ENCODE assay signal across 1 cellular context in genomic region chr1:110963666-110964399, GRCh38.
TF ChIP-seq lines count a peak whose summit lies in the region.

Gene LRIF1, minus strand, starts transcription at chr1:110963922. Its CDS starts 234 bp downstream, at chr1:110963688.

TF ChIP-seq in HEK293, 187 proteins besides CTCF, POLR2A, EP300 and RAD21 (continued from another document and continues in another):
- TF ChIP-seq, protein P1, sequence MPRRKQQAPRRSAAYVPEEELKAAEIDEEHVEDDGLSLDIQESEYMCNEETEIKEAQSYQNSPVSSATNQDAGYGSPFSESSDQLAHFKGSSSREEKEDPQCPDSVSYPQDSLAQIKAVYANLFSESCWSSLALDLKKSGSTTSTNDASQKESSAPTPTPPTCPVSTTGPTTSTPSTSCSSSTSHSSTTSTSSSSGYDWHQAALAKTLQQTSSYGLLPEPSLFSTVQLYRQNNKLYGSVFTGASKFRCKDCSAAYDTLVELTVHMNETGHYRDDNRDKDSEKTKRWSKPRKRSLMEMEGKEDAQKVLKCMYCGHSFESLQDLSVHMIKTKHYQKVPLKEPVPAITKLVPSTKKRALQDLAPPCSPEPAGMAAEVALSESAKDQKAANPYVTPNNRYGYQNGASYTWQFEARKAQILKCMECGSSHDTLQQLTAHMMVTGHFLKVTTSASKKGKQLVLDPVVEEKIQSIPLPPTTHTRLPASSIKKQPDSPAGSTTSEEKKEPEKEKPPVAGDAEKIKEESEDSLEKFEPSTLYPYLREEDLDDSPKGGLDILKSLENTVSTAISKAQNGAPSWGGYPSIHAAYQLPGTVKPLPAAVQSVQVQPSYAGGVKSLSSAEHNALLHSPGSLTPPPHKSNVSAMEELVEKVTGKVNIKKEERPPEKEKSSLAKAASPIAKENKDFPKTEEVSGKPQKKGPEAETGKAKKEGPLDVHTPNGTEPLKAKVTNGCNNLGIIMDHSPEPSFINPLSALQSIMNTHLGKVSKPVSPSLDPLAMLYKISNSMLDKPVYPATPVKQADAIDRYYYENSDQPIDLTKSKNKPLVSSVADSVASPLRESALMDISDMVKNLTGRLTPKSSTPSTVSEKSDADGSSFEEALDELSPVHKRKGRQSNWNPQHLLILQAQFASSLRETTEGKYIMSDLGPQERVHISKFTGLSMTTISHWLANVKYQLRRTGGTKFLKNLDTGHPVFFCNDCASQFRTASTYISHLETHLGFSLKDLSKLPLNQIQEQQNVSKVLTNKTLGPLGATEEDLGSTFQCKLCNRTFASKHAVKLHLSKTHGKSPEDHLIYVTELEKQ (tag by site-specific recombination; IDR thresholded peaks at IDR 0.05; ENCODE audit: borderline replicate concordance), result no peak
- no peak for TF ChIP-seq ZNF558 (tag by site-specific recombination; IDR thresholded peaks at IDR 0.05)
- no peak for TF ChIP-seq MZF1 (tag by site-specific recombination; IDR thresholded peaks at IDR 0.05; ENCODE audit: borderline replicate concordance)
- no peak for TF ChIP-seq INSM2 (tag by site-specific recombination; IDR thresholded peaks at IDR 0.05)
- peak; percentile 41; the same call in 1 of the 2 replicates for TF ChIP-seq ZFP69B (tag by site-specific recombination; IDR thresholded peaks at IDR 0.05)
- no peak for TF ChIP-seq ZNF610 (tag by site-specific recombination; IDR thresholded peaks at IDR 0.05; ENCODE audit: borderline replicate concordance)
- peak; percentile 96 for TF ChIP-seq ZBTB21 (tag by site-specific recombination; IDR thresholded peaks at IDR 0.05)
- no peak for TF ChIP-seq ZNF585B (tag by site-specific recombination; IDR thresholded peaks at IDR 0.05)
- peak; percentile 46; the same call in 1 of the 2 replicates for TF ChIP-seq REST (tag by site-specific recombination; IDR thresholded peaks at IDR 0.05)
- no peak for TF ChIP-seq ZNF837 (tag by site-specific recombination; IDR thresholded peaks at IDR 0.05)
- no peak; the same call in 1 of the 2 replicates for TF ChIP-seq ZNF394 (tag by site-specific recombination; IDR thresholded peaks at IDR 0.05; ENCODE audit: borderline replicate concordance)
- no peak for TF ChIP-seq ZSCAN23 (tag by site-specific recombination; IDR thresholded peaks at IDR 0.05)
- TF ChIP-seq EGR2 (tag by site-specific recombination; IDR thresholded peaks at IDR 0.05; ENCODE audit: low read depth), result peak; percentile 65; the same call in 1 of the 2 replicates
- no peak for TF ChIP-seq ZNF571 (tag by site-specific recombination; IDR thresholded peaks at IDR 0.05)
- no peak for TF ChIP-seq ZNF140 (tag by site-specific recombination; IDR thresholded peaks at IDR 0.05)
- no peak for TF ChIP-seq ZNF626 (tag by site-specific recombination; IDR thresholded peaks at IDR 0.05)
- TF ChIP-seq ZNF48 (tag by site-specific recombination; IDR thresholded peaks at IDR 0.05), result no peak
- TF ChIP-seq ZNF600 (tag by site-specific recombination; IDR thresholded peaks at IDR 0.05), result peak; percentile 66
- TF ChIP-seq, protein P2, sequence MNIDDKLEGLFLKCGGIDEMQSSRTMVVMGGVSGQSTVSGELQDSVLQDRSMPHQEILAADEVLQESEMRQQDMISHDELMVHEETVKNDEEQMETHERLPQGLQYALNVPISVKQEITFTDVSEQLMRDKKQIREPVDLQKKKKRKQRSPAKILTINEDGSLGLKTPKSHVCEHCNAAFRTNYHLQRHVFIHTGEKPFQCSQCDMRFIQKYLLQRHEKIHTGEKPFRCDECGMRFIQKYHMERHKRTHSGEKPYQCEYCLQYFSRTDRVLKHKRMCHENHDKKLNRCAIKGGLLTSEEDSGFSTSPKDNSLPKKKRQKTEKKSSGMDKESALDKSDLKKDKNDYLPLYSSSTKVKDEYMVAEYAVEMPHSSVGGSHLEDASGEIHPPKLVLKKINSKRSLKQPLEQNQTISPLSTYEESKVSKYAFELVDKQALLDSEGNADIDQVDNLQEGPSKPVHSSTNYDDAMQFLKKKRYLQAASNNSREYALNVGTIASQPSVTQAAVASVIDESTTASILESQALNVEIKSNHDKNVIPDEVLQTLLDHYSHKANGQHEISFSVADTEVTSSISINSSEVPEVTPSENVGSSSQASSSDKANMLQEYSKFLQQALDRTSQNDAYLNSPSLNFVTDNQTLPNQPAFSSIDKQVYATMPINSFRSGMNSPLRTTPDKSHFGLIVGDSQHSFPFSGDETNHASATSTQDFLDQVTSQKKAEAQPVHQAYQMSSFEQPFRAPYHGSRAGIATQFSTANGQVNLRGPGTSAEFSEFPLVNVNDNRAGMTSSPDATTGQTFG (tag by site-specific recombination; IDR thresholded peaks at IDR 0.05; ENCODE audit: borderline replicate concordance), result no peak
- TF ChIP-seq HOXD13 (CRISPR knock-in tag; IDR thresholded peaks at IDR 0.05; ENCODE audit: borderline replicate concordance), result no peak
- TF ChIP-seq BCL11A (tag by site-specific recombination; IDR thresholded peaks at IDR 0.05; ENCODE audit: low read depth), result no peak
- TF ChIP-seq ZNF239 (tag by site-specific recombination; IDR thresholded peaks at IDR 0.05), result no peak
- peak; percentile 38 for TF ChIP-seq ZNF660 (tag by site-specific recombination; IDR thresholded peaks at IDR 0.05)
- TF ChIP-seq ZNF658 (tag by site-specific recombination; IDR thresholded peaks at IDR 0.05), result no peak
- TF ChIP-seq ZNF121 (tag by site-specific recombination; IDR thresholded peaks at IDR 0.05), result no peak
- TF ChIP-seq ZBTB48 (tag by site-specific recombination; IDR thresholded peaks at IDR 0.05), result no peak; the same call in none of the 2 replicates
- no peak for TF ChIP-seq MYNN (tag by site-specific recombination; IDR thresholded peaks at IDR 0.05; ENCODE audit: borderline replicate concordance)
- no peak for TF ChIP-seq ZNF596 (tag by site-specific recombination; IDR thresholded peaks at IDR 0.05)
- 0 out of 2 replicates have a peak, but pooled peaks have one; percentile 27 for TF ChIP-seq PRDM6 (tag by site-specific recombination; IDR thresholded peaks at IDR 0.05)
- TF ChIP-seq, protein P3, sequence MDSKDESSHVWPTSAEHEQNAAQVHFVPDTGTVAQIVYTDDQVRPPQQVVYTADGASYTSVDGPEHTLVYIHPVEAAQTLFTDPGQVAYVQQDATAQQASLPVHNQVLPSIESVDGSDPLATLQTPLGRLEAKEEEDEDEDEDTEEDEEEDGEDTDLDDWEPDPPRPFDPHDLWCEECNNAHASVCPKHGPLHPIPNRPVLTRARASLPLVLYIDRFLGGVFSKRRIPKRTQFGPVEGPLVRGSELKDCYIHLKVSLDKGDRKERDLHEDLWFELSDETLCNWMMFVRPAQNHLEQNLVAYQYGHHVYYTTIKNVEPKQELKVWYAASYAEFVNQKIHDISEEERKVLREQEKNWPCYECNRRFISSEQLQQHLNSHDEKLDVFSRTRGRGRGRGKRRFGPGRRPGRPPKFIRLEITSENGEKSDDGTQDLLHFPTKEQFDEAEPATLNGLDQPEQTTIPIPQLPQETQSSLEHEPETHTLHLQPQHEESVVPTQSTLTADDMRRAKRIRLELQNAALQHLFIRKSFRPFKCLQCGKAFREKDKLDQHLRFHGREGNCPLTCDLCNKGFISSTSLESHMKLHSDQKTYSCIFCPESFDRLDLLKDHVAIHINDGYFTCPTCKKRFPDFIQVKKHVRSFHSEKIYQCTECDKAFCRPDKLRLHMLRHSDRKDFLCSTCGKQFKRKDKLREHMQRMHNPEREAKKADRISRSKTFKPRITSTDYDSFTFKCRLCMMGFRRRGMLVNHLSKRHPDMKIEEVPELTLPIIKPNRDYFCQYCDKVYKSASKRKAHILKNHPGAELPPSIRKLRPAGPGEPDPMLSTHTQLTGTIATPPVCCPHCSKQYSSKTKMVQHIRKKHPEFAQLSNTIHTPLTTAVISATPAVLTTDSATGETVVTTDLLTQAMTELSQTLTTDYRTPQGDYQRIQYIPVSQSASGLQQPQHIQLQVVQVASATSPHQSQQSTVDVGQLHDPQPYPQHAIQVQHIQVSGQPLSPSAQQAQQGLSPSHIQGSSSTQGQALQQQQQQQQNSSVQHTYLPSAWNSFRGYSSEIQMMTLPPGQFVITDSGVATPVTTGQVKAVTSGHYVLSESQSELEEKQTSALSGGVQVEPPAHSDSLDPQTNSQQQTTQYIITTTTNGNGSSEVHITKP (tag by site-specific recombination; IDR thresholded peaks at IDR 0.05), result peak; percentile 56
- TF ChIP-seq ZNF560 (tag by site-specific recombination; IDR thresholded peaks at IDR 0.05; ENCODE audit: borderline replicate concordance), result no peak
- TF ChIP-seq ZNF184 (tag by site-specific recombination; IDR thresholded peaks at IDR 0.05), result no peak; the same call in 1 of the 2 replicates
- no peak for TF ChIP-seq ZNF654 (tag by site-specific recombination; IDR thresholded peaks at IDR 0.05; ENCODE audit: low read depth)
- TF ChIP-seq KLF9 (tag by site-specific recombination; IDR thresholded peaks at IDR 0.05; ENCODE audit: low read depth), result peak; percentile 96
- TF ChIP-seq ZNF16 (tag by site-specific recombination; IDR thresholded peaks at IDR 0.05; ENCODE audit: low read depth), result no peak
- no peak for TF ChIP-seq ZBTB1 (tag by site-specific recombination; IDR thresholded peaks at IDR 0.05)
- no peak for TF ChIP-seq ZNF416 (tag by site-specific recombination; IDR thresholded peaks at IDR 0.05)
- 0 out of 2 replicates have a peak, but pooled peaks have one; percentile 13 for TF ChIP-seq ZBTB20 (tag by site-specific recombination; IDR thresholded peaks at IDR 0.05)
- TF ChIP-seq TCF7L2 (IDR thresholded peaks at IDR 0.05; ENCODE audit: borderline replicate concordance, low read depth, low read length), result no peak
- TF ChIP-seq SP2 (tag by site-specific recombination; IDR thresholded peaks at IDR 0.05), result peak; percentile 96
- peak; percentile 44; the same call in 1 of the 2 replicates for TF ChIP-seq KLF17 (tag by site-specific recombination; IDR thresholded peaks at IDR 0.05)
- TF ChIP-seq ZNF10 (tag by site-specific recombination; IDR thresholded peaks at IDR 0.05), result no peak
- TF ChIP-seq ZSCAN30 (tag by site-specific recombination; IDR thresholded peaks at IDR 0.05), result peak; percentile 77
